Comparison of ENCODE assay signal across 11 cellular contexts in genomic region chr14:79044894-79045624, GRCh38.
DNase-seq lines count a peak whose midpoint lies in the region; ATAC-seq, FAIRE-seq and TF ChIP-seq lines count a peak whose summit lies in the region.
"Had no signal": no experiment of that assay in that cellular context is flagged by ENCODE, and none has a peak within 500 bp of the region (broad histone marks: within the 10 kb centered on the region; RNA-seq: fewer than 3 reads in every experiment).

No MANE protein-coding gene starts in this region.

- H3K9me3 ChIP-seq in A549, result no peaks in the 10 kb centered on the region; the same call in 2 of the 3 replicates
- peaks cover 0 to 11% (median 0%) of the 10 kb centered on the region in 3 donors for H3K9me3 ChIP-seq in gastroesophageal sphincter
- H3K9me3 ChIP-seq: breast epithelium had no signal

- TF ChIP-seq POLR2A in A549 (IDR thresholded peaks at IDR 0.05; ENCODE audit: low read length) (no peak), gastroesophageal sphincter (IDR thresholded peaks at IDR 0.05) (no peak)

- CTCF ChIA-PET in A549 (lab: Yijun Ruan, JAX), result interaction anchor here (0.6 to 1.3 kb wide), 2 partner anchors 8 to 88 kb away, joined by 3 read pairs; no protein-coding TSS in a partner anchor
- CTCF ChIA-PET in activated CD4-positive, alpha-beta memory T cell treated with anti-CD3 and anti-CD28 coated beads for 36 hours (lab: Charles Lee), result no interaction called here

- no peak overlapping the region for H3K4me3 Mint-ChIP-seq in activated CD4-positive, alpha-beta memory T cell treated with anti-CD3 and anti-CD28 coated beads for 36 hours

- FAIRE-seq in A549 (lab: Jason Lieb, UNC), result no peak

- H3K27me3 Mint-ChIP-seq in activated CD4-positive, alpha-beta memory T cell treated with anti-CD3 and anti-CD28 coated beads for 36 hours, result no peaks in the 10 kb centered on the region

- TF ChIP-seq CTCF in A549 (IDR thresholded peaks at IDR 0.05) (no peak), gastroesophageal sphincter (IDR thresholded peaks at IDR 0.05) (no peak)

- H3K9me3 Mint-ChIP-seq in activated CD4-positive, alpha-beta memory T cell treated with anti-CD3 and anti-CD28 coated beads for 36 hours, result peaks cover 9% of the 10 kb centered on the region

- intact Hi-C loops in activated CD4-positive, alpha-beta memory T cell treated with anti-CD3 and anti-CD28 coated beads for 36 hours (cut with micrococcal nuclease), result no loop called here
- intact Hi-C loops in Right ventricle myocardium superior (cut with DNase I), result no loop called here

- H3K27me3 ChIP-seq in gastroesophageal sphincter, result no peaks in the 10 kb centered on the region
- H3K27me3 ChIP-seq: breast epithelium had no signal

- no peak overlapping the region for H3K4me3 ChIP-seq in A549
- H3K4me3 ChIP-seq in gastroesophageal sphincter, result no peak overlapping the region
- H3K4me3 ChIP-seq: breast epithelium, lower lobe of right lung had no signal

- POLR2A ChIA-PET in A549 (lab: Yijun Ruan, JAX), result no interaction called here
- POLR2A ChIA-PET in activated CD4-positive, alpha-beta memory T cell treated with anti-CD3 and anti-CD28 coated beads for 36 hours (lab: Charles Lee), result no interaction called here

- TF ChIP-seq RAD21 in A549 (conservative IDR thresholded peaks at IDR 0.05 in 1 of 2, IDR thresholded peaks at IDR 0.05 in 1 of 2), result no peak

- H3K27ac Mint-ChIP-seq in activated CD4-positive, alpha-beta memory T cell treated with anti-CD3 and anti-CD28 coated beads for 36 hours, result no peak overlapping the region

- DNase-seq in A549 (ENCODE audit: low read depth in 1 of 2, low spot score in 1 of 2), result peak; percentile 14 to 46
- peak; percentile 97 for DNase-seq in HT1080 (ENCODE audit: low read depth)
- peak; percentile 92 for DNase-seq in amniotic epithelial cell (ENCODE audit: low read depth)
- DNase-seq in iPS-NIHi7 (ENCODE audit: extremely low spot score), result peak; percentile 49
- DNase-seq in activated CD4-positive, alpha-beta memory T cell treated with anti-CD3 and anti-CD28 coated beads for 36 hours, result no peak
- no peak for DNase-seq in Right ventricle myocardium superior
- no peak for DNase-seq in AG08395 (ENCODE audit: low spot score)
- DNase-seq: C1 segment of cervical spinal cord, lower lobe of right lung had no signal

- no peak for TF ChIP-seq EP300 in A549 (IDR thresholded peaks at IDR 0.05)
- no peak for TF ChIP-seq EP300 in gastroesophageal sphincter (IDR thresholded peaks at IDR 0.05)

- H3K27ac ChIP-seq in A549 (peak overlapping the region in 1 of 2 experiments; percentile 42; a peak in 1 of 6 replicates), gastroesophageal sphincter (no peak overlapping the region)
- H3K27ac ChIP-seq: breast epithelium, lower lobe of right lung had no signal

- peak overlapping the region; percentile 51; the same call in 2 of the 3 replicates for H3K4me2 ChIP-seq in A549

- no peaks in the 10 kb centered on the region for H3K4me1 Mint-ChIP-seq in activated CD4-positive, alpha-beta memory T cell treated with anti-CD3 and anti-CD28 coated beads for 36 hours (ENCODE audit: low read depth)

- peak; percentile 82 to 99 for ATAC-seq in A549
- ATAC-seq in Right ventricle myocardium superior (ENCODE audit: poor library complexity), result no peak
- no peak for ATAC-seq in gastroesophageal sphincter
- ATAC-seq: lower lobe of right lung had no signal

- H3K4me1 ChIP-seq in A549, result peaks cover 3% of the 10 kb centered on the region; the same call in 1 of the 3 replicates
- peaks cover 0 to 4% (median 0%) of the 10 kb centered on the region in 3 donors for H3K4me1 ChIP-seq in gastroesophageal sphincter
- H3K4me1 ChIP-seq: breast epithelium, lower lobe of right lung had no signal

- no peaks in the 10 kb centered on the region for H3K36me3 ChIP-seq in gastroesophageal sphincter
- H3K36me3 ChIP-seq: breast epithelium, lower lobe of right lung had no signal

- H3K36me3 Mint-ChIP-seq in activated CD4-positive, alpha-beta memory T cell treated with anti-CD3 and anti-CD28 coated beads for 36 hours, result no peaks in the 10 kb centered on the region

- 15% methylated on average over 8 of the region's 8 CpGs for WGBS in A549 (ENCODE audit: missing lambda C conversion rate)
- 62 to 70% methylated on average over 2 to 8 of the region's 8 CpGs for WGBS in gastroesophageal sphincter (ENCODE audit: low coverage in 1 of 2), 2 donors

TF ChIP-seq in A549, 52 proteins besides CTCF, POLR2A, EP300 and RAD21:
- TF ChIP-seq HOXB13 (CRISPR knock-in tag; IDR thresholded peaks at IDR 0.05; ENCODE audit: low read depth), result no peak
- no peak for TF ChIP-seq NFE2L2 (conservative IDR thresholded peaks at IDR 0.05; ENCODE audit: low read length)
- TF ChIP-seq BCL3 (IDR thresholded peaks at IDR 0.05), result no peak
- no peak for TF ChIP-seq NPAS2 (CRISPR knock-in tag; IDR thresholded peaks at IDR 0.05; ENCODE audit: borderline replicate concordance)
- TF ChIP-seq TFCP2L1 (CRISPR knock-in tag; IDR thresholded peaks at IDR 0.05), result no peak
- 0 out of 2 replicates have a peak, but pooled peaks have one; percentile 17 for TF ChIP-seq FOSL2 (IDR thresholded peaks at IDR 0.05)
- peak; percentile 64 for TF ChIP-seq FOSL2 (CRISPR knock-in tag; IDR thresholded peaks at IDR 0.05)
- TF ChIP-seq, protein P1, sequence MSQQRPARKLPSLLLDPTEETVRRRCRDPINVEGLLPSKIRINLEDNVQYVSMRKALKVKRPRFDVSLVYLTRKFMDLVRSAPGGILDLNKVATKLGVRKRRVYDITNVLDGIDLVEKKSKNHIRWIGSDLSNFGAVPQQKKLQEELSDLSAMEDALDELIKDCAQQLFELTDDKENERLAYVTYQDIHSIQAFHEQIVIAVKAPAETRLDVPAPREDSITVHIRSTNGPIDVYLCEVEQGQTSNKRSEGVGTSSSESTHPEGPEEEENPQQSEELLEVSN (IDR thresholded peaks at IDR 0.05; ENCODE audit: borderline replicate concordance, low read depth), result no peak

Comparison
In these comparisons a context has a peak if more than half of its experiments do, and no peak if none do; other contexts are left out.
1. ATAC-seq: peak in A549 (2 of 2); none in Right ventricle myocardium superior (single experiment) and gastroesophageal sphincter (single experiment).
2. DNase-seq: peak in A549 (2 of 2), HT1080 (single experiment), amniotic epithelial cell (single experiment) and iPS-NIHi7 (single experiment); none in activated CD4-positive, alpha-beta memory T cell treated with anti-CD3 and anti-CD28 coated beads for 36 hours (single experiment), Right ventricle myocardium superior (single experiment) and AG08395 (single experiment).